16 cellular contexts compared by ENCODE assay signal in genomic region chr5:98975223-98975622, GRCh38. TPM values are rescaled to one million over a fixed set of nuclear protein-coding genes. Genes with fewer than 3 reads are reported as not detected.
DNase-seq lines count a peak whose midpoint lies in the region; ATAC-seq and TF ChIP-seq lines count a peak whose summit lies in the region.
"Had no signal": no experiment of that assay in that cellular context is flagged by ENCODE, and none has a peak within 500 bp of the region (broad histone marks: within the 10 kb centered on the region; RNA-seq: fewer than 3 reads in every experiment).

No MANE protein-coding gene starts in this region.

- TF ChIP-seq POLR2A in transverse colon (IDR thresholded peaks at IDR 0.05): no peak

- in situ Hi-C loops in transverse colon (cut with MboI; ENCODE audit: low pct_ligation_motif_present in 1 of 4, low pct_unique_long_range_greater_than_20kb in 1 of 4, low sequenced_read_pairs in 3 of 4): no loop called here

- H3K36me3 Mint-ChIP-seq in naive thymus-derived CD4-positive, alpha-beta T cell: peaks cover 0 to 3% (median 0%) of the 10 kb centered on the region in 5 donors
- H3K36me3 Mint-ChIP-seq: natural killer cell had no signal

- TF ChIP-seq EP300 in transverse colon (IDR thresholded peaks at IDR 0.05; ENCODE audit: low read depth): no peak

- intact Hi-C loops in naive thymus-derived CD4-positive, alpha-beta T cell (cut with micrococcal nuclease): no loop called here
- intact Hi-C loops in transverse colon (cut with DNase I; ENCODE audit: low total_unique reads): no loop called here

- 60 to 88% methylated on average over 2 of the region's 2 CpGs for WGBS in transverse colon (ENCODE audit: low coverage in 1 of 2), 2 donors

- H3K27me3 Mint-ChIP-seq in naive thymus-derived CD4-positive, alpha-beta T cell: peaks cover 0 to 3% (median 0%) of the 10 kb centered on the region in 5 donors
- H3K27me3 Mint-ChIP-seq: activated naive CD8-positive, alpha-beta T cell treated with anti-CD3 and anti-CD28 coated beads, Interleukin-2, amount 50 U/mL, for 24 hours had no signal

- ATAC-seq in GM18498 (IDR thresholded peaks at IDR 0.05; ENCODE audit: unreplicated experiment): peak; percentile 40
- ATAC-seq in HG02610 (IDR thresholded peaks at IDR 0.05; ENCODE audit: unreplicated experiment): peak; percentile 41
- peak; percentile 92 for ATAC-seq in RWPE2 (ENCODE audit: low read depth)
- ATAC-seq in naive thymus-derived CD4-positive, alpha-beta T cell: peak; percentile 18
- no peak for ATAC-seq in HG02678 (IDR thresholded peaks at IDR 0.05; ENCODE audit: unreplicated experiment)
- ATAC-seq: left lung, natural killer cell, right cardiac atrium had no signal

- H3K4me1 ChIP-seq in RWPE2 (ENCODE audit: insufficient read depth, poor library complexity, severe bottlenecking) (peaks cover 13% of the 10 kb centered on the region), transverse colon (peaks cover 0 to 4% (median 0%) of the 10 kb centered on the region in 4 donors)
- H3K4me1 ChIP-seq in naive thymus-derived CD4-positive, alpha-beta T cell (ENCODE audit: control insufficient read depth in 2 of 2, insufficient read depth in 2 of 2, low read length in 2 of 2): no peaks in the 10 kb centered on the region
- H3K4me1 ChIP-seq: left lung, vagina had no signal

- H3K27ac ChIP-seq in RWPE2 (ENCODE audit: poor library complexity, severe bottlenecking): no peak overlapping the region
- H3K27ac ChIP-seq in naive thymus-derived CD4-positive, alpha-beta T cell (ENCODE audit: low read depth, low read length): no peak overlapping the region
- H3K27ac ChIP-seq in transverse colon: no peak overlapping the region
- H3K27ac ChIP-seq: left lung, vagina had no signal

- peak overlapping the region in 1 of 9 donors; percentile 12 for H3K27ac Mint-ChIP-seq in naive thymus-derived CD4-positive, alpha-beta T cell
- H3K27ac Mint-ChIP-seq: activated naive CD8-positive, alpha-beta T cell treated with anti-CD3 and anti-CD28 coated beads, Interleukin-2, amount 50 U/mL, for 24 hours; H9; natural killer cell had no signal

- no peaks in the 10 kb centered on the region for H3K27me3 ChIP-seq in RWPE2 (ENCODE audit: insufficient read depth, poor library complexity, severe bottlenecking)
- H3K27me3 ChIP-seq in naive thymus-derived CD4-positive, alpha-beta T cell (ENCODE audit: control insufficient read depth in 2 of 2, insufficient read depth in 2 of 2, low read length in 2 of 2): no peaks in the 10 kb centered on the region
- H3K27me3 ChIP-seq in transverse colon: no peaks in the 10 kb centered on the region
- H3K27me3 ChIP-seq: left lung, vagina had no signal

- H3K4me3 ChIP-seq in RWPE2 (ENCODE audit: severe bottlenecking) (no peak overlapping the region), transverse colon (no peak overlapping the region)
- no peak overlapping the region for H3K4me3 ChIP-seq in naive thymus-derived CD4-positive, alpha-beta T cell (ENCODE audit: low read length)
- H3K4me3 ChIP-seq: left lung, vagina had no signal

- H3K9me3 ChIP-seq in RWPE2 (ENCODE audit: severe bottlenecking): no peaks in the 10 kb centered on the region
- no peaks in the 10 kb centered on the region for H3K9me3 ChIP-seq in naive thymus-derived CD4-positive, alpha-beta T cell (ENCODE audit: control insufficient read depth in 2 of 3, low read length in 3 of 3)
- H3K9me3 ChIP-seq in transverse colon: no peaks in the 10 kb centered on the region
- H3K9me3 ChIP-seq: left lung, vagina had no signal

- H3K4me1 Mint-ChIP-seq in naive thymus-derived CD4-positive, alpha-beta T cell: peaks cover 9 to 20% (median 18%) of the 10 kb centered on the region in 7 donors
- H3K4me1 Mint-ChIP-seq: H9 had no signal

- CTCF ChIA-PET in naive thymus-derived CD4-positive, alpha-beta T cell (lab: Charles Lee): no interaction called here

- no peak for DNase-seq in RWPE2 (ENCODE audit: low spot score)
- DNase-seq in naive thymus-derived CD4-positive, alpha-beta T cell: no peak
- no peak for DNase-seq in NCI-H1436 (lab: John Stamatoyannopoulos, UW)
- no peak for DNase-seq in transverse colon
- DNase-seq: activated naive CD8-positive, alpha-beta T cell treated with anti-CD3 and anti-CD28 coated beads, Interleukin-2, amount 50 U/mL, for 24 hours; activated T-cell treated with anti-CD3 and anti-CD28 coated beads for 4 hours; H9; left lung; natural killer cell; right cardiac atrium; stimulated activated CD4-positive, alpha-beta T cell treated with anti-CD3 and anti-CD28 coated beads, Interleukin-4, amount 100 ng/mL, for 1 hour; T-helper 1 cell had no signal

- H3K9me3 Mint-ChIP-seq in naive thymus-derived CD4-positive, alpha-beta T cell: peaks cover 0 to 5% (median 0%) of the 10 kb centered on the region in 11 donors
- H3K9me3 Mint-ChIP-seq: activated naive CD8-positive, alpha-beta T cell treated with anti-CD3 and anti-CD28 coated beads, Interleukin-2, amount 50 U/mL, for 24 hours; H9; natural killer cell had no signal

- TF ChIP-seq CTCF in RWPE2 (IDR thresholded peaks at IDR 0.05; ENCODE audit: poor library complexity, severe bottlenecking): no peak
- TF ChIP-seq CTCF in transverse colon (IDR thresholded peaks at IDR 0.05): no peak

- POLR2A ChIA-PET in naive thymus-derived CD4-positive, alpha-beta T cell (lab: Charles Lee): interaction anchor here (0.8 to 1.5 kb wide), 2 partner anchors 37 to 46 kb away, joined by 3 to 4 read pairs; no protein-coding TSS in a partner anchor

- H3K36me3 ChIP-seq in RWPE2 (ENCODE audit: low read depth) (no peaks in the 10 kb centered on the region), transverse colon (no peaks in the 10 kb centered on the region)
- H3K36me3 ChIP-seq in naive thymus-derived CD4-positive, alpha-beta T cell (ENCODE audit: control insufficient read depth in 2 of 3, insufficient read depth in 3 of 3, low read length in 3 of 3): no peaks in the 10 kb centered on the region
- H3K36me3 ChIP-seq: left lung, vagina had no signal

- peak overlapping the region in 1 of 10 donors; percentile 29 for H3K4me3 Mint-ChIP-seq in naive thymus-derived CD4-positive, alpha-beta T cell
- H3K4me3 Mint-ChIP-seq: activated naive CD8-positive, alpha-beta T cell treated with anti-CD3 and anti-CD28 coated beads, Interleukin-2, amount 50 U/mL, for 24 hours; H9; natural killer cell had no signal

RNA-seq across cellular contexts. Expression of gene CHD1, which starts 46.4 kb away (rescaled TPM):
- total RNA-seq in naive thymus-derived CD4-positive, alpha-beta T cell: 100 to 1,000 TPM in 2 of 5 experiments, 10 to 100 TPM in 3; 51.8 to 134 (median 92.4) TPM
- 10 to 100 TPM in 1 of 2 donors, 1 to 10 TPM in 1; 9.1 to 13.1 TPM for polyA plus RNA-seq in naive thymus-derived CD4-positive, alpha-beta T cell
- total RNA-seq in transverse colon: 10 to 100 TPM; 45.6 to 95.7 (median 53.0) TPM
